34 cellular contexts compared by ENCODE assay signal in the genomic region with DNA sequence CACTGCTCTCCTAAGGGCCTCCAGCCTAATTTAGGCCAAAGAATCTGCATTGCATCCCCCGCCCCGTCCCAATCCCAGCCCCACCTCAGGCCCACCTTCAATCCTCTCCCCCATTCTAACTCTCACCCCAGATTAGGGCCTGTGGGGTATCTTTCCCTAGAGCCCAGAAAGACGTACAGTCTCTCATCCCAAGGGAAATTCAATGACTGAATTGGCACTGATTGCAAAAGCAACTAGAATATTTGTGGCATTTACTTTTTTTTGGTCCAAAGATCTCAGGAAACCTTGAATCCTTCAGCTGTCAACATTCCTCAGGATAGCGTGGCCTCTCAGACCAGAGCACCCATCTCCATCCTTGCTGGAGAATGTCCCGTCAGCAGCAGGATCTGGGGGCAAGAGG. TPM values are rescaled to one million over a fixed set of nuclear protein-coding genes. Genes with fewer than 3 reads are reported as not detected.
"Had no signal": no experiment of that assay in that cellular context is flagged by ENCODE, and none has a peak within 500 bp of the region (broad histone marks: within the 10 kb centered on the region; RNA-seq: fewer than 3 reads in every experiment).

No MANE protein-coding gene starts in this region.

- H3K9me3 ChIP-seq: lower lobe of right lung, ovary, right lobe of liver, suprapubic skin, thoracic aorta, tibial artery, upper lobe of right lung had no signal

- H3K27me3 ChIP-seq: left lung, ovary, right atrium auricular region, right lobe of liver, suprapubic skin, tibial artery, upper lobe of right lung had no signal

- H3K9me3 Mint-ChIP-seq: immature natural killer cell, natural killer cell had no signal

- H3K4me3 ChIP-seq: left lung, lower lobe of right lung, ovary, right atrium auricular region, right lobe of liver, skin epidermis, suprapubic skin, thoracic aorta, tibial artery, upper lobe of right lung had no signal

- H3K36me3 Mint-ChIP-seq: natural killer cell had no signal

- H3K36me3 ChIP-seq: left lung, lower lobe of right lung, ovary, right atrium auricular region, right lobe of liver, suprapubic skin, thoracic aorta, upper lobe of right lung had no signal

- H3K4me1 Mint-ChIP-seq: immature natural killer cell, mesothelial cell of epicardium, natural killer cell, nephron progenitor cell had no signal

- H3K27ac Mint-ChIP-seq: mesothelial cell of epicardium; natural killer cell; nephron progenitor cell; progenitor cell of endocrine pancreas; stimulated activated naive CD8-positive, alpha-beta T cell treated with anti-CD3 and anti-CD28 coated beads, Interleukin-15, Interleukin-2, amounts not matched to agents 100 ng/mL and 50 ng/mL, for 24 hours had no signal

- H3K4me3 Mint-ChIP-seq: immature natural killer cell; mesothelial cell of epicardium; natural killer cell; nephron progenitor cell; stimulated activated naive CD8-positive, alpha-beta T cell treated with anti-CD3 and anti-CD28 coated beads, Interleukin-15, Interleukin-2, amounts not matched to agents 100 ng/mL and 50 ng/mL, for 24 hours had no signal

- ATAC-seq: left colon, left lung, lower lobe of right lung, natural killer cell, right lobe of liver, upper lobe of right lung had no signal

- H3K27ac ChIP-seq: left lung, lower lobe of right lung, ovary, right atrium auricular region, right lobe of liver, skin epidermis, suprapubic skin, thoracic aorta, tibial artery, upper lobe of right lung had no signal

- H3K27me3 Mint-ChIP-seq: stimulated activated naive CD8-positive, alpha-beta T cell treated with anti-CD3 and anti-CD28 coated beads, Interleukin-15, Interleukin-2, amounts not matched to agents 100 ng/mL and 50 ng/mL, for 24 hours had no signal

- DNase-seq: hypothalamus; immature natural killer cell; kidney; left colon; left lung; lower lobe of right lung; mammary epithelial cell; mesenchymal stem cell; naive B cell; natural killer cell; nephron progenitor cell; ovary; right lobe of liver; stimulated activated CD4-positive, alpha-beta T cell treated with anti-CD3 and anti-CD28 coated beads, Interleukin-12 subunit alpha, Interleukin-12 subunit beta, amount 100 ng/mL, for 4 hours; stimulated activated CD4-positive, alpha-beta T cell treated with anti-CD3 and anti-CD28 coated beads, Interleukin-15, amount 100 ng/mL, for 24 hours; stimulated activated CD4-positive, alpha-beta T cell treated with anti-CD3 and anti-CD28 coated beads, Interleukin-2, amount 100 ng/mL, for 24 hours; stimulated activated CD4-positive, alpha-beta T cell treated with anti-CD3 and anti-CD28 coated beads, Interleukin-4, amount 100 ng/mL, for 1 hour; stimulated activated naive CD4-positive, alpha-beta T cell; tibial artery; trophoblast cell; upper lobe of right lung had no signal

- H3K4me1 ChIP-seq: lower lobe of right lung, right atrium auricular region, right lobe of liver, suprapubic skin, tibial artery, upper lobe of right lung had no signal

RNA-seq across cellular contexts. Expression of gene FOXE1, which starts 38.7 kb away (rescaled TPM):
- total RNA-seq: left lung, liver, lower lobe of right lung, mesothelial cell of epicardium, mononuclear cell, natural killer cell, omental fat pad, ovary, pulmonary artery endothelial cell, right atrium auricular region, right lobe of liver, subcutaneous adipose tissue, upper lobe of right lung had no signal
- polyA plus RNA-seq: immature natural killer cell, liver, ovary had no signal

RNA-seq across cellular contexts. Expression of gene HEMGN, which starts 46.2 kb away (rescaled TPM):
- total RNA-seq: left colon, mammary epithelial cell, mesothelial cell of epicardium, progenitor cell of endocrine pancreas, pulmonary artery endothelial cell, renal cortical epithelial cell, suprapubic skin, upper lobe of right lung had no signal
- polyA plus RNA-seq: mammary epithelial cell, ovary had no signal
